ENCODE assay signal across 26 cellular contexts in genomic region chr13:112825875-112826274, GRCh38.
"Had no signal": no experiment of that assay in that cellular context is flagged by ENCODE, and none has a peak within 500 bp of the region (broad histone marks: within the 10 kb centered on the region; RNA-seq: fewer than 3 reads in every experiment).

No MANE protein-coding gene starts in this region.

- DNase-seq: dermis blood vessel endothelial cell; dorsolateral prefrontal cortex; effector CD4-positive, alpha-beta T cell; effector memory CD4-positive, alpha-beta T cell; erythroblast; esophagus squamous epithelium; foreskin fibroblast; foreskin melanocyte; gastrocnemius medialis; glutamatergic neuron; heart right ventricle; hippocampal formation; left cardiac atrium; left lung; left ventricle myocardium superior; lower lobe of right lung; mesenchymal stem cell; mucosa of descending colon; naive B cell had no signal

- FAIRE-seq: colon, islet of Langerhans, keratinocyte had no signal

- H3K27me3 ChIP-seq: dorsolateral prefrontal cortex, esophagus squamous epithelium, gastrocnemius medialis, heart right ventricle, left lung had no signal

- H3K4me1 ChIP-seq: esophagus squamous epithelium, left lung, lower lobe of right lung had no signal

- H3K9me3 Mint-ChIP-seq: mesothelial cell of epicardium, naive B cell had no signal

- H3K27ac Mint-ChIP-seq: mesothelial cell of epicardium, naive B cell had no signal

- H3K27me3 Mint-ChIP-seq: naive B cell had no signal

- H3K4me3 ChIP-seq: coronary artery, dorsolateral prefrontal cortex, esophagus squamous epithelium, gastrocnemius medialis, heart right ventricle, left lung, lower lobe of right lung, mucosa of descending colon had no signal

- H3K4me1 Mint-ChIP-seq: mesothelial cell of epicardium, naive B cell had no signal

- H3K9me3 ChIP-seq: esophagus squamous epithelium, gastrocnemius medialis, heart right ventricle, left lung, lower lobe of right lung, mucosa of descending colon had no signal

- ATAC-seq: esophagus mucosa, gastrocnemius medialis, left cardiac atrium, left lung, mucosa of descending colon had no signal

- H3K4me3 Mint-ChIP-seq: mesothelial cell of epicardium, naive B cell had no signal

- H3K27ac ChIP-seq: coronary artery, dorsolateral prefrontal cortex, epithelial cell of prostate, esophagus squamous epithelium, gastrocnemius medialis, heart right ventricle, left lung, lower lobe of right lung had no signal
